2 cellular contexts compared by ENCODE assay signal in the genomic region with DNA sequence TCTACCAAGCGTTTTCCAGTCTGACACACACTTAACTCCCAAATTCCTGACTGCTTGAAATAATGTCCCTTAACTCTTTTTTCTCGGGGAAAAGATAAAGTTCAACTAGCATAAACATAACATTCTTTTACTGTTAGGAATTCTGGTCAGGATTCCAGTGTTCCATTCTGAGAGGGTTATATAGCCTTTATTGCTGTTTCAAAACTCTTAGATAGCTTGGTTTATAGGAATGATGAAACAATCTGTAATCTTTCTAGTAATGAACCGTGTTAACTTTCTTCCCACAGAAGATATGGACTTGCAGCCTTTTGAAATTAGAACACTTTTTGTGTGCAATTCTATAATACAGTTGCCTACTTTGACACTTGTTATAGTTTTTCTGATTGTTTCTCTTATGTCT.
A peak's percentile ranks its signal among the peaks of the same experiment; 100 is the strongest.
TF ChIP-seq lines count a peak whose summit lies in the region.

No MANE protein-coding gene starts in this region.

TF ChIP-seq in HEK293, 187 proteins besides CTCF, POLR2A, EP300 and RAD21:
- TF ChIP-seq, protein P1, sequence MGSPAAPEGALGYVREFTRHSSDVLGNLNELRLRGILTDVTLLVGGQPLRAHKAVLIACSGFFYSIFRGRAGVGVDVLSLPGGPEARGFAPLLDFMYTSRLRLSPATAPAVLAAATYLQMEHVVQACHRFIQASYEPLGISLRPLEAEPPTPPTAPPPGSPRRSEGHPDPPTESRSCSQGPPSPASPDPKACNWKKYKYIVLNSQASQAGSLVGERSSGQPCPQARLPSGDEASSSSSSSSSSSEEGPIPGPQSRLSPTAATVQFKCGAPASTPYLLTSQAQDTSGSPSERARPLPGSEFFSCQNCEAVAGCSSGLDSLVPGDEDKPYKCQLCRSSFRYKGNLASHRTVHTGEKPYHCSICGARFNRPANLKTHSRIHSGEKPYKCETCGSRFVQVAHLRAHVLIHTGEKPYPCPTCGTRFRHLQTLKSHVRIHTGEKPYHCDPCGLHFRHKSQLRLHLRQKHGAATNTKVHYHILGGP (tag by site-specific recombination; IDR thresholded peaks at IDR 0.05) = peak; percentile 85
- TF ChIP-seq, protein P2, sequence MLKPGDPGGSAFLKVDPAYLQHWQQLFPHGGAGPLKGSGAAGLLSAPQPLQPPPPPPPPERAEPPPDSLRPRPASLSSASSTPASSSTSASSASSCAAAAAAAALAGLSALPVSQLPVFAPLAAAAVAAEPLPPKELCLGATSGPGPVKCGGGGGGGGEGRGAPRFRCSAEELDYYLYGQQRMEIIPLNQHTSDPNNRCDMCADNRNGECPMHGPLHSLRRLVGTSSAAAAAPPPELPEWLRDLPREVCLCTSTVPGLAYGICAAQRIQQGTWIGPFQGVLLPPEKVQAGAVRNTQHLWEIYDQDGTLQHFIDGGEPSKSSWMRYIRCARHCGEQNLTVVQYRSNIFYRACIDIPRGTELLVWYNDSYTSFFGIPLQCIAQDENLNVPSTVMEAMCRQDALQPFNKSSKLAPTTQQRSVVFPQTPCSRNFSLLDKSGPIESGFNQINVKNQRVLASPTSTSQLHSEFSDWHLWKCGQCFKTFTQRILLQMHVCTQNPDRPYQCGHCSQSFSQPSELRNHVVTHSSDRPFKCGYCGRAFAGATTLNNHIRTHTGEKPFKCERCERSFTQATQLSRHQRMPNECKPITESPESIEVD (tag by site-specific recombination; IDR thresholded peaks at IDR 0.05) = peak; percentile 61; the same call in 1 of the 2 replicates
- TF ChIP-seq PRDM4 (tag by site-specific recombination; IDR thresholded peaks at IDR 0.05) = 0 out of 2 replicates have a peak, but pooled peaks have one; percentile 25
- TF ChIP-seq ZNF26 (tag by site-specific recombination; IDR thresholded peaks at IDR 0.05) = no peak

TF ChIP-seq in K562, 482 proteins besides CTCF, POLR2A, EP300 and RAD21 (continues in another document):
- no peak for TF ChIP-seq TARDBP (IDR thresholded peaks at IDR 0.05)
- TF ChIP-seq ATF3 (IDR thresholded peaks at IDR 0.05) = peak; percentile 76; the same call in 1 of the 2 replicates
- no peak for TF ChIP-seq ATF3 (CRISPR knock-in tag; conservative IDR thresholded peaks at IDR 0.05)
- TF ChIP-seq GABPA (tag; conservative IDR thresholded peaks at IDR 0.05; ENCODE audit: low read depth) = no peak
- TF ChIP-seq, protein P3, sequence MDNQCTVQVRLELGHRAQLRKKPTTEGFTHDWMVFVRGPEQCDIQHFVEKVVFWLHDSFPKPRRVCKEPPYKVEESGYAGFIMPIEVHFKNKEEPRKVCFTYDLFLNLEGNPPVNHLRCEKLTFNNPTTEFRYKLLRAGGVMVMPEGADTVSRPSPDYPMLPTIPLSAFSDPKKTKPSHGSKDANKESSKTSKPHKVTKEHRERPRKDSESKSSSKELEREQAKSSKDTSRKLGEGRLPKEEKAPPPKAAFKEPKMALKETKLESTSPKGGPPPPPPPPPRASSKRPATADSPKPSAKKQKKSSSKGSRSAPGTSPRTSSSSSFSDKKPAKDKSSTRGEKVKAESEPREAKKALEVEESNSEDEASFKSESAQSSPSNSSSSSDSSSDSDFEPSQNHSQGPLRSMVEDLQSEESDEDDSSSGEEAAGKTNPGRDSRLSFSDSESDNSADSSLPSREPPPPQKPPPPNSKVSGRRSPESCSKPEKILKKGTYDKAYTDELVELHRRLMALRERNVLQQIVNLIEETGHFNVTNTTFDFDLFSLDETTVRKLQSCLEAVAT (IDR thresholded peaks at IDR 0.05) = no peak
- no peak for TF ChIP-seq ZEB2 (IDR thresholded peaks at IDR 0.05)
- no peak for TF ChIP-seq RB1 (IDR thresholded peaks at IDR 0.05; ENCODE audit: low read depth)
- no peak for TF ChIP-seq ZNF324 (CRISPR knock-in tag; IDR thresholded peaks at IDR 0.05)
- no peak for TF ChIP-seq NR2C1 (IDR thresholded peaks at IDR 0.05)
- peak; percentile 9; the same call in 1 of the 2 replicates for TF ChIP-seq NR2C1 (tag; IDR thresholded peaks at IDR 0.05)
- TF ChIP-seq ZNF3 (CRISPR knock-in tag; IDR thresholded peaks at IDR 0.05) = no peak
- TF ChIP-seq GATAD2B (IDR thresholded peaks at IDR 0.05; ENCODE audit: borderline replicate concordance) = no peak
- no peak for TF ChIP-seq ZNF436 (CRISPR knock-in tag; IDR thresholded peaks at IDR 0.05)
- TF ChIP-seq, protein P4, sequence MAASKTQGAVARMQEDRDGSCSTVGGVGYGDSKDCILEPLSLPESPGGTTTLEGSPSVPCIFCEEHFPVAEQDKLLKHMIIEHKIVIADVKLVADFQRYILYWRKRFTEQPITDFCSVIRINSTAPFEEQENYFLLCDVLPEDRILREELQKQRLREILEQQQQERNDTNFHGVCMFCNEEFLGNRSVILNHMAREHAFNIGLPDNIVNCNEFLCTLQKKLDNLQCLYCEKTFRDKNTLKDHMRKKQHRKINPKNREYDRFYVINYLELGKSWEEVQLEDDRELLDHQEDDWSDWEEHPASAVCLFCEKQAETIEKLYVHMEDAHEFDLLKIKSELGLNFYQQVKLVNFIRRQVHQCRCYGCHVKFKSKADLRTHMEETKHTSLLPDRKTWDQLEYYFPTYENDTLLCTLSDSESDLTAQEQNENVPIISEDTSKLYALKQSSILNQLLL (CRISPR knock-in tag; IDR thresholded peaks at IDR 0.05; ENCODE audit: borderline replicate concordance) = no peak
- no peak for TF ChIP-seq CEBPG (CRISPR knock-in tag; IDR thresholded peaks at IDR 0.05)
- TF ChIP-seq CEBPG (tag; conservative IDR thresholded peaks at IDR 0.05 in 1 of 2, IDR thresholded peaks at IDR 0.05 in 1 of 2) = peak; percentile 67 to 95
- TF ChIP-seq SNRNP70 (optimal IDR thresholded peaks at IDR 0.05; ENCODE audit: low read depth, low read length) = no peak
- TF ChIP-seq ZSCAN32 (CRISPR knock-in tag; IDR thresholded peaks at IDR 0.05) = no peak
- TF ChIP-seq CC2D1A (IDR thresholded peaks at IDR 0.05) = no peak
- TF ChIP-seq FOXJ2 (tag; IDR thresholded peaks at IDR 0.05) = peak; percentile 43; the same call in 1 of the 2 replicates
- no peak for TF ChIP-seq RBBP5 (IDR thresholded peaks at IDR 0.05; ENCODE audit: borderline replicate concordance, insufficient read depth, low read length, poor library complexity, severe bottlenecking)
- TF ChIP-seq SMARCC2 (IDR thresholded peaks at IDR 0.05; ENCODE audit: low read depth) = no peak
- no peak for TF ChIP-seq ZNF282 (CRISPR knock-in tag; IDR thresholded peaks at IDR 0.05)
- TF ChIP-seq ZNF584 (CRISPR knock-in tag; IDR thresholded peaks at IDR 0.05; ENCODE audit: low read depth) = 0 out of 2 replicates have a peak, but pooled peaks have one; percentile 81
- TF ChIP-seq ZNF280B (CRISPR knock-in tag; IDR thresholded peaks at IDR 0.05) = no peak
- 0 out of 2 replicates have a peak, but pooled peaks have one; percentile 17 for TF ChIP-seq ETV1 (tag; conservative IDR thresholded peaks at IDR 0.05; ENCODE audit: low read depth)
- no peak for TF ChIP-seq NELFE (IDR thresholded peaks at IDR 0.05; ENCODE audit: insufficient read depth, insufficient read length)
- peak; percentile 92 for TF ChIP-seq ZNF175 (CRISPR knock-in tag; IDR thresholded peaks at IDR 0.05; ENCODE audit: low read depth)
- no peak for TF ChIP-seq STAG1 (CRISPR knock-in tag; IDR thresholded peaks at IDR 0.05; ENCODE audit: borderline replicate concordance)
- TF ChIP-seq, protein P5, sequence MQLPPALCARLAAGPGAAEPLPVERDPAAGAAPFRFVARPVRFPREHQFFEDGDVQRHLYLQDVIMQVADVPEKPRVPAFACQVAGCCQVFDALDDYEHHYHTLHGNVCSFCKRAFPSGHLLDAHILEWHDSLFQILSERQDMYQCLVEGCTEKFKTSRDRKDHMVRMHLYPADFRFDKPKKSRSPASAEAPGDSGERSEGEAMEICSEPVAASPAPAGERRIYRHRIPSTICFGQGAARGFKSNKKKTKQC (CRISPR knock-in tag; IDR thresholded peaks at IDR 0.05) = no peak
- no peak for TF ChIP-seq MXI1 (IDR thresholded peaks at IDR 0.05; ENCODE audit: low read depth, low read length)
- TF ChIP-seq, protein P6, sequence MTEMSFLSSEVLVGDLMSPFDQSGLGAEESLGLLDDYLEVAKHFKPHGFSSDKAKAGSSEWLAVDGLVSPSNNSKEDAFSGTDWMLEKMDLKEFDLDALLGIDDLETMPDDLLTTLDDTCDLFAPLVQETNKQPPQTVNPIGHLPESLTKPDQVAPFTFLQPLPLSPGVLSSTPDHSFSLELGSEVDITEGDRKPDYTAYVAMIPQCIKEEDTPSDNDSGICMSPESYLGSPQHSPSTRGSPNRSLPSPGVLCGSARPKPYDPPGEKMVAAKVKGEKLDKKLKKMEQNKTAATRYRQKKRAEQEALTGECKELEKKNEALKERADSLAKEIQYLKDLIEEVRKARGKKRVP (CRISPR knock-in tag; IDR thresholded peaks at IDR 0.05) = peak; percentile 85
- no peak for TF ChIP-seq ADNP (tag; IDR thresholded peaks at IDR 0.05)
- TF ChIP-seq EP400 (IDR thresholded peaks at IDR 0.05) = peak; percentile 45; the same call in 1 of the 2 replicates
- no peak for TF ChIP-seq MAFF (IDR thresholded peaks at IDR 0.05; ENCODE audit: low read length)
- TF ChIP-seq ATF7 (IDR thresholded peaks at IDR 0.05) = 0 out of 2 replicates have a peak, but pooled peaks have one; percentile 33
- TF ChIP-seq TSC22D4 (tag; IDR thresholded peaks at IDR 0.05) = no peak
- no peak for TF ChIP-seq CXXC5 (CRISPR knock-in tag; IDR thresholded peaks at IDR 0.05)
- TF ChIP-seq SMAD3 (CRISPR knock-in tag; conservative IDR thresholded peaks at IDR 0.05) = no peak
- no peak for TF ChIP-seq ZNF695 (CRISPR knock-in tag; IDR thresholded peaks at IDR 0.05)
- TF ChIP-seq ZFPM2 (CRISPR knock-in tag; IDR thresholded peaks at IDR 0.05) = no peak
- TF ChIP-seq, protein P7, sequence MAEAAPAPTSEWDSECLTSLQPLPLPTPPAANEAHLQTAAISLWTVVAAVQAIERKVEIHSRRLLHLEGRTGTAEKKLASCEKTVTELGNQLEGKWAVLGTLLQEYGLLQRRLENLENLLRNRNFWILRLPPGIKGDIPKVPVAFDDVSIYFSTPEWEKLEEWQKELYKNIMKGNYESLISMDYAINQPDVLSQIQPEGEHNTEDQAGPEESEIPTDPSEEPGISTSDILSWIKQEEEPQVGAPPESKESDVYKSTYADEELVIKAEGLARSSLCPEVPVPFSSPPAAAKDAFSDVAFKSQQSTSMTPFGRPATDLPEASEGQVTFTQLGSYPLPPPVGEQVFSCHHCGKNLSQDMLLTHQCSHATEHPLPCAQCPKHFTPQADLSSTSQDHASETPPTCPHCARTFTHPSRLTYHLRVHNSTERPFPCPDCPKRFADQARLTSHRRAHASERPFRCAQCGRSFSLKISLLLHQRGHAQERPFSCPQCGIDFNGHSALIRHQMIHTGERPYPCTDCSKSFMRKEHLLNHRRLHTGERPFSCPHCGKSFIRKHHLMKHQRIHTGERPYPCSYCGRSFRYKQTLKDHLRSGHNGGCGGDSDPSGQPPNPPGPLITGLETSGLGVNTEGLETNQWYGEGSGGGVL (CRISPR knock-in tag; IDR thresholded peaks at IDR 0.05) = no peak
